ENCODE assay signal across 20 cellular contexts in genomic region chr14:29168149-29168548, GRCh38.
DNase-seq lines count a peak whose midpoint lies in the region; ATAC-seq and TF ChIP-seq lines count a peak whose summit lies in the region.
"Had no signal": no experiment of that assay in that cellular context is flagged by ENCODE, and none has a peak within 500 bp of the region (broad histone marks: within the 10 kb centered on the region; RNA-seq: fewer than 3 reads in every experiment).

No MANE protein-coding gene starts in this region.

- H3K27me3 ChIP-seq in upper lobe of left lung = no peaks in the 10 kb centered on the region
- H3K27me3 ChIP-seq in body of pancreas = no peaks in the 10 kb centered on the region
- H3K27me3 ChIP-seq: BLaER1 had no signal

- no peak overlapping the region for H3K4me3 ChIP-seq in upper lobe of left lung
- no peak overlapping the region for H3K4me3 ChIP-seq in body of pancreas
- H3K4me3 ChIP-seq: BLaER1 had no signal

- intact Hi-C loops in body of pancreas (cut with DNase I) = no loop called here

- in situ Hi-C loops in SK-MEL-5 (cut with HindIII; ENCODE audit: low pct_unique_long_range_greater_than_20kb, low sequenced_read_pairs) = no loop called here

- ATAC-seq in upper lobe of left lung (ENCODE audit: low FRiP score in 2 of 2) = peak; percentile 12 to 26
- ATAC-seq in body of pancreas = no peak
- ATAC-seq: HCT116 had no signal

- TF ChIP-seq EP300 in upper lobe of left lung (IDR thresholded peaks at IDR 0.05) = no peak

- TF ChIP-seq CTCF in GM12872 (IDR thresholded peaks at IDR 0.05; ENCODE audit: insufficient read depth, low read depth, low read length) (peak; percentile 21; the same call in 1 of the 3 replicates), upper lobe of left lung (IDR thresholded peaks at IDR 0.05) (no peak), body of pancreas (IDR thresholded peaks at IDR 0.05) (no peak)

- no peaks in the 10 kb centered on the region for H3K36me3 ChIP-seq in upper lobe of left lung
- H3K36me3 ChIP-seq in body of pancreas (replicated peaks in 1 of 2; ENCODE audit: insufficient read depth in 1 of 2, low read depth in 2 of 2) = no peaks in the 10 kb centered on the region
- H3K36me3 ChIP-seq: BLaER1 had no signal

- DNase-seq in SK-MEL-5 (ENCODE audit: low read depth, low spot score) (peak; percentile 2), islet precursor cell (peak; percentile 72), upper lobe of left lung (peak in 1 of 2 donors; percentile 51), body of pancreas (no peak), NCI-H446 (lab: John Stamatoyannopoulos, UW) (no peak), KG1 (lab: John Stamatoyannopoulos, UW) (no peak), NCI-H524 (lab: John Stamatoyannopoulos, UW) (no peak)
- DNase-seq: CD4-positive, alpha-beta memory T cell; DMS153; KBM-7; MV-4-11; NCI-H187 treated with DMSO at 0.1 percent for 48 hours; NCI-H2171; NCI-H446 treated with DMSO at 0.1 percent for 48 hours; NK-92 treated with Interleukin-12 subunit alpha and Interleukin-12 subunit beta, amount 100 ng/mL, for 24 hours; SHP77; T-helper 1 cell had no signal

- TF ChIP-seq POLR2A in upper lobe of left lung (IDR thresholded peaks at IDR 0.05) (no peak), body of pancreas (IDR thresholded peaks at IDR 0.05) (no peak)

- H3K4me1 ChIP-seq in upper lobe of left lung (no peaks in the 10 kb centered on the region), body of pancreas (no peaks in the 10 kb centered on the region)
- H3K4me1 ChIP-seq: BLaER1 had no signal

- H3K27ac ChIP-seq in upper lobe of left lung (no peak overlapping the region), body of pancreas (no peak overlapping the region)
- H3K27ac ChIP-seq: BLaER1 had no signal

- 88 to 91% methylated on average over 4 to 7 of the region's 7 CpGs for WGBS in upper lobe of left lung, 2 donors
- 69 to 71% methylated on average over 7 of the region's 7 CpGs for WGBS in body of pancreas, 2 donors

- H3K9me3 ChIP-seq in upper lobe of left lung = no peaks in the 10 kb centered on the region
- H3K9me3 ChIP-seq in body of pancreas = no peaks in the 10 kb centered on the region
- H3K9me3 ChIP-seq: BLaER1 had no signal

Comparison
In these comparisons a context has a peak if more than half of its experiments do, and no peak if none do; other contexts are left out.
1. DNase-seq: peak in SK-MEL-5 (single experiment) and islet precursor cell (single experiment); none in body of pancreas (0 of 4), NCI-H446 (0 of 2), KG1 (single experiment) and NCI-H524 (0 of 2).